ENCODE assay signal across 3 cellular contexts in the genomic region with DNA sequence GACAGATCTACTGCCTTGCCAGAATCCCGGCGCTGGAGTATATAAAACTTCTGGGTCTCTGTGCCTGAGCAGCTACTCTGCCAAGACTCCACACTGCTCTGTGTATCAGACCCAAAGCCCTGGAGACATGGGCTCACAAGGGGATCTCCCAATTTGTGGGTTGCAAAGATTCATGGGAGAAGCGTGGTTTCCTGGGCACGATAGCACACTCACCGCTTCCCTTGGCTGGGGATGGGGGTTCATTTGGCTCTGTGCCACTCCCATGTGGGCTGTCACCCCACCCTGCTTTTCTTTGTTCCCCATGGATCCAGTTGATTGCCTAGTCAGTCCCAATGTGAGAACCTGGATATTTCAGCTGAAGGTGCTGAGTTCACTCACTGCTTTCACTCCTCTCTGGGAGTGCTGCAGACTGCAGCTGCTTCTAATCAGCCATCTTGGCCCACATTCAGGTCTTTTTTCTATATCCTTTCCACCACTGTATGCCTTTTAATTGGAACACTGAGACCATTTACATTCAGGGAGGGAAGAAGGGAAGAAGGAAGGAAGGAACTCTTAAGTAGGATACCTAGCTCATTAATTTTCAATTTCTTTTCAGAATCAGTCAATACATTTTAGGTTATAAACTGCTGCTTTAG.
A peak's percentile ranks its signal among the peaks of the same experiment; 100 is the strongest.
TF ChIP-seq lines count a peak whose summit lies in the region.

No MANE protein-coding gene starts in this region.

TF ChIP-seq in SK-N-SH, 30 proteins besides CTCF, POLR2A, EP300 and RAD21:
- no peak for TF ChIP-seq RFX5 (IDR thresholded peaks at IDR 0.05; ENCODE audit: low read length)
- TF ChIP-seq NRF1 (IDR thresholded peaks at IDR 0.05; ENCODE audit: low read depth, low read length) = no peak
- TF ChIP-seq ELF1 (IDR thresholded peaks at IDR 0.05) = no peak
- TF ChIP-seq TCF12 (IDR thresholded peaks at IDR 0.05) = 0 out of 2 replicates have a peak, but pooled peaks have one; percentile 30
- TF ChIP-seq, protein P1, sequence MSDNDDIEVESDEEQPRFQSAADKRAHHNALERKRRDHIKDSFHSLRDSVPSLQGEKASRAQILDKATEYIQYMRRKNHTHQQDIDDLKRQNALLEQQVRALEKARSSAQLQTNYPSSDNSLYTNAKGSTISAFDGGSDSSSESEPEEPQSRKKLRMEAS (IDR thresholded peaks at IDR 0.05; ENCODE audit: low read depth) = no peak
- TF ChIP-seq, protein P2, sequence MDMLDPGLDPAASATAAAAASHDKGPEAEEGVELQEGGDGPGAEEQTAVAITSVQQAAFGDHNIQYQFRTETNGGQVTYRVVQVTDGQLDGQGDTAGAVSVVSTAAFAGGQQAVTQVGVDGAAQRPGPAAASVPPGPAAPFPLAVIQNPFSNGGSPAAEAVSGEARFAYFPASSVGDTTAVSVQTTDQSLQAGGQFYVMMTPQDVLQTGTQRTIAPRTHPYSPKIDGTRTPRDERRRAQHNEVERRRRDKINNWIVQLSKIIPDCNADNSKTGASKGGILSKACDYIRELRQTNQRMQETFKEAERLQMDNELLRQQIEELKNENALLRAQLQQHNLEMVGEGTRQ (IDR thresholded peaks at IDR 0.05; ENCODE audit: borderline replicate concordance, low read depth, low read length) = no peak
- TF ChIP-seq POLR2AphosphoS5 (IDR thresholded peaks at IDR 0.05; ENCODE audit: low read depth, low read length) = no peak
- TF ChIP-seq CHD2 (IDR thresholded peaks at IDR 0.05; ENCODE audit: low read length, partially characterized antibody) = no peak
- TF ChIP-seq, protein P3, sequence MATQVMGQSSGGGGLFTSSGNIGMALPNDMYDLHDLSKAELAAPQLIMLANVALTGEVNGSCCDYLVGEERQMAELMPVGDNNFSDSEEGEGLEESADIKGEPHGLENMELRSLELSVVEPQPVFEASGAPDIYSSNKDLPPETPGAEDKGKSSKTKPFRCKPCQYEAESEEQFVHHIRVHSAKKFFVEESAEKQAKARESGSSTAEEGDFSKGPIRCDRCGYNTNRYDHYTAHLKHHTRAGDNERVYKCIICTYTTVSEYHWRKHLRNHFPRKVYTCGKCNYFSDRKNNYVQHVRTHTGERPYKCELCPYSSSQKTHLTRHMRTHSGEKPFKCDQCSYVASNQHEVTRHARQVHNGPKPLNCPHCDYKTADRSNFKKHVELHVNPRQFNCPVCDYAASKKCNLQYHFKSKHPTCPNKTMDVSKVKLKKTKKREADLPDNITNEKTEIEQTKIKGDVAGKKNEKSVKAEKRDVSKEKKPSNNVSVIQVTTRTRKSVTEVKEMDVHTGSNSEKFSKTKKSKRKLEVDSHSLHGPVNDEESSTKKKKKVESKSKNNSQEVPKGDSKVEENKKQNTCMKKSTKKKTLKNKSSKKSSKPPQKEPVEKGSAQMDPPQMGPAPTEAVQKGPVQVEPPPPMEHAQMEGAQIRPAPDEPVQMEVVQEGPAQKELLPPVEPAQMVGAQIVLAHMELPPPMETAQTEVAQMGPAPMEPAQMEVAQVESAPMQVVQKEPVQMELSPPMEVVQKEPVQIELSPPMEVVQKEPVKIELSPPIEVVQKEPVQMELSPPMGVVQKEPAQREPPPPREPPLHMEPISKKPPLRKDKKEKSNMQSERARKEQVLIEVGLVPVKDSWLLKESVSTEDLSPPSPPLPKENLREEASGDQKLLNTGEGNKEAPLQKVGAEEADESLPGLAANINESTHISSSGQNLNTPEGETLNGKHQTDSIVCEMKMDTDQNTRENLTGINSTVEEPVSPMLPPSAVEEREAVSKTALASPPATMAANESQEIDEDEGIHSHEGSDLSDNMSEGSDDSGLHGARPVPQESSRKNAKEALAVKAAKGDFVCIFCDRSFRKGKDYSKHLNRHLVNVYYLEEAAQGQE (IDR thresholded peaks at IDR 0.05; ENCODE audit: low read depth, low read length) = no peak

TF ChIP-seq in H1, 55 proteins besides CTCF, POLR2A, EP300 and RAD21 (continues in another document):
- TF ChIP-seq TAF7 (optimal IDR thresholded peaks at IDR 0.05; ENCODE audit: borderline replicate concordance, low read depth, low read length) (no peak), KDM5A (IDR thresholded peaks at IDR 0.05; ENCODE audit: low read length) (no peak), CBX8 (IDR thresholded peaks at IDR 0.05; ENCODE audit: borderline replicate concordance, low read depth, low read length) (no peak), KDM1A (IDR thresholded peaks at IDR 0.05; ENCODE audit: borderline replicate concordance, low read length) (no peak), POU5F1 (IDR thresholded peaks at IDR 0.05; ENCODE audit: low read depth, low read length) (no peak)
- TF ChIP-seq, protein P4, sequence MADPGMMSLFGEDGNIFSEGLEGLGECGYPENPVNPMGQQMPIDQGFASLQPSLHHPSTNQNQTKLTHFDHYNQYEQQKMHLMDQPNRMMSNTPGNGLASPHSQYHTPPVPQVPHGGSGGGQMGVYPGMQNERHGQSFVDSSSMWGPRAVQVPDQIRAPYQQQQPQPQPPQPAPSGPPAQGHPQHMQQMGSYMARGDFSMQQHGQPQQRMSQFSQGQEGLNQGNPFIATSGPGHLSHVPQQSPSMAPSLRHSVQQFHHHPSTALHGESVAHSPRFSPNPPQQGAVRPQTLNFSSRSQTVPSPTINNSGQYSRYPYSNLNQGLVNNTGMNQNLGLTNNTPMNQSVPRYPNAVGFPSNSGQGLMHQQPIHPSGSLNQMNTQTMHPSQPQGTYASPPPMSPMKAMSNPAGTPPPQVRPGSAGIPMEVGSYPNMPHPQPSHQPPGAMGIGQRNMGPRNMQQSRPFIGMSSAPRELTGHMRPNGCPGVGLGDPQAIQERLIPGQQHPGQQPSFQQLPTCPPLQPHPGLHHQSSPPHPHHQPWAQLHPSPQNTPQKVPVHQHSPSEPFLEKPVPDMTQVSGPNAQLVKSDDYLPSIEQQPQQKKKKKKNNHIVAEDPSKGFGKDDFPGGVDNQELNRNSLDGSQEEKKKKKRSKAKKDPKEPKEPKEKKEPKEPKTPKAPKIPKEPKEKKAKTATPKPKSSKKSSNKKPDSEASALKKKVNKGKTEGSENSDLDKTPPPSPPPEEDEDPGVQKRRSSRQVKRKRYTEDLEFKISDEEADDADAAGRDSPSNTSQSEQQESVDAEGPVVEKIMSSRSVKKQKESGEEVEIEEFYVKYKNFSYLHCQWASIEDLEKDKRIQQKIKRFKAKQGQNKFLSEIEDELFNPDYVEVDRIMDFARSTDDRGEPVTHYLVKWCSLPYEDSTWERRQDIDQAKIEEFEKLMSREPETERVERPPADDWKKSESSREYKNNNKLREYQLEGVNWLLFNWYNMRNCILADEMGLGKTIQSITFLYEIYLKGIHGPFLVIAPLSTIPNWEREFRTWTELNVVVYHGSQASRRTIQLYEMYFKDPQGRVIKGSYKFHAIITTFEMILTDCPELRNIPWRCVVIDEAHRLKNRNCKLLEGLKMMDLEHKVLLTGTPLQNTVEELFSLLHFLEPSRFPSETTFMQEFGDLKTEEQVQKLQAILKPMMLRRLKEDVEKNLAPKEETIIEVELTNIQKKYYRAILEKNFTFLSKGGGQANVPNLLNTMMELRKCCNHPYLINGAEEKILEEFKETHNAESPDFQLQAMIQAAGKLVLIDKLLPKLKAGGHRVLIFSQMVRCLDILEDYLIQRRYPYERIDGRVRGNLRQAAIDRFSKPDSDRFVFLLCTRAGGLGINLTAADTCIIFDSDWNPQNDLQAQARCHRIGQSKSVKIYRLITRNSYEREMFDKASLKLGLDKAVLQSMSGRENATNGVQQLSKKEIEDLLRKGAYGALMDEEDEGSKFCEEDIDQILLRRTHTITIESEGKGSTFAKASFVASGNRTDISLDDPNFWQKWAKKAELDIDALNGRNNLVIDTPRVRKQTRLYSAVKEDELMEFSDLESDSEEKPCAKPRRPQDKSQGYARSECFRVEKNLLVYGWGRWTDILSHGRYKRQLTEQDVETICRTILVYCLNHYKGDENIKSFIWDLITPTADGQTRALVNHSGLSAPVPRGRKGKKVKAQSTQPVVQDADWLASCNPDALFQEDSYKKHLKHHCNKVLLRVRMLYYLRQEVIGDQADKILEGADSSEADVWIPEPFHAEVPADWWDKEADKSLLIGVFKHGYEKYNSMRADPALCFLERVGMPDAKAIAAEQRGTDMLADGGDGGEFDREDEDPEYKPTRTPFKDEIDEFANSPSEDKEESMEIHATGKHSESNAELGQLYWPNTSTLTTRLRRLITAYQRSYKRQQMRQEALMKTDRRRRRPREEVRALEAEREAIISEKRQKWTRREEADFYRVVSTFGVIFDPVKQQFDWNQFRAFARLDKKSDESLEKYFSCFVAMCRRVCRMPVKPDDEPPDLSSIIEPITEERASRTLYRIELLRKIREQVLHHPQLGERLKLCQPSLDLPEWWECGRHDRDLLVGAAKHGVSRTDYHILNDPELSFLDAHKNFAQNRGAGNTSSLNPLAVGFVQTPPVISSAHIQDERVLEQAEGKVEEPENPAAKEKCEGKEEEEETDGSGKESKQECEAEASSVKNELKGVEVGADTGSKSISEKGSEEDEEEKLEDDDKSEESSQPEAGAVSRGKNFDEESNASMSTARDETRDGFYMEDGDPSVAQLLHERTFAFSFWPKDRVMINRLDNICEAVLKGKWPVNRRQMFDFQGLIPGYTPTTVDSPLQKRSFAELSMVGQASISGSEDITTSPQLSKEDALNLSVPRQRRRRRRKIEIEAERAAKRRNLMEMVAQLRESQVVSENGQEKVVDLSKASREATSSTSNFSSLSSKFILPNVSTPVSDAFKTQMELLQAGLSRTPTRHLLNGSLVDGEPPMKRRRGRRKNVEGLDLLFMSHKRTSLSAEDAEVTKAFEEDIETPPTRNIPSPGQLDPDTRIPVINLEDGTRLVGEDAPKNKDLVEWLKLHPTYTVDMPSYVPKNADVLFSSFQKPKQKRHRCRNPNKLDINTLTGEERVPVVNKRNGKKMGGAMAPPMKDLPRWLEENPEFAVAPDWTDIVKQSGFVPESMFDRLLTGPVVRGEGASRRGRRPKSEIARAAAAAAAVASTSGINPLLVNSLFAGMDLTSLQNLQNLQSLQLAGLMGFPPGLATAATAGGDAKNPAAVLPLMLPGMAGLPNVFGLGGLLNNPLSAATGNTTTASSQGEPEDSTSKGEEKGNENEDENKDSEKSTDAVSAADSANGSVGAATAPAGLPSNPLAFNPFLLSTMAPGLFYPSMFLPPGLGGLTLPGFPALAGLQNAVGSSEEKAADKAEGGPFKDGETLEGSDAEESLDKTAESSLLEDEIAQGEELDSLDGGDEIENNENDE (IDR thresholded peaks at IDR 0.05; ENCODE audit: insufficient replicate concordance, low read length) = no peak

TF ChIP-seq in HepG2, 621 proteins besides CTCF, POLR2A, EP300 and RAD21:
- TF ChIP-seq, protein P5, sequence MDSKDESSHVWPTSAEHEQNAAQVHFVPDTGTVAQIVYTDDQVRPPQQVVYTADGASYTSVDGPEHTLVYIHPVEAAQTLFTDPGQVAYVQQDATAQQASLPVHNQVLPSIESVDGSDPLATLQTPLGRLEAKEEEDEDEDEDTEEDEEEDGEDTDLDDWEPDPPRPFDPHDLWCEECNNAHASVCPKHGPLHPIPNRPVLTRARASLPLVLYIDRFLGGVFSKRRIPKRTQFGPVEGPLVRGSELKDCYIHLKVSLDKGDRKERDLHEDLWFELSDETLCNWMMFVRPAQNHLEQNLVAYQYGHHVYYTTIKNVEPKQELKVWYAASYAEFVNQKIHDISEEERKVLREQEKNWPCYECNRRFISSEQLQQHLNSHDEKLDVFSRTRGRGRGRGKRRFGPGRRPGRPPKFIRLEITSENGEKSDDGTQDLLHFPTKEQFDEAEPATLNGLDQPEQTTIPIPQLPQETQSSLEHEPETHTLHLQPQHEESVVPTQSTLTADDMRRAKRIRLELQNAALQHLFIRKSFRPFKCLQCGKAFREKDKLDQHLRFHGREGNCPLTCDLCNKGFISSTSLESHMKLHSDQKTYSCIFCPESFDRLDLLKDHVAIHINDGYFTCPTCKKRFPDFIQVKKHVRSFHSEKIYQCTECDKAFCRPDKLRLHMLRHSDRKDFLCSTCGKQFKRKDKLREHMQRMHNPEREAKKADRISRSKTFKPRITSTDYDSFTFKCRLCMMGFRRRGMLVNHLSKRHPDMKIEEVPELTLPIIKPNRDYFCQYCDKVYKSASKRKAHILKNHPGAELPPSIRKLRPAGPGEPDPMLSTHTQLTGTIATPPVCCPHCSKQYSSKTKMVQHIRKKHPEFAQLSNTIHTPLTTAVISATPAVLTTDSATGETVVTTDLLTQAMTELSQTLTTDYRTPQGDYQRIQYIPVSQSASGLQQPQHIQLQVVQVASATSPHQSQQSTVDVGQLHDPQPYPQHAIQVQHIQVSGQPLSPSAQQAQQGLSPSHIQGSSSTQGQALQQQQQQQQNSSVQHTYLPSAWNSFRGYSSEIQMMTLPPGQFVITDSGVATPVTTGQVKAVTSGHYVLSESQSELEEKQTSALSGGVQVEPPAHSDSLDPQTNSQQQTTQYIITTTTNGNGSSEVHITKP (CRISPR knock-in tag; IDR thresholded peaks at IDR 0.05; ENCODE audit: low read depth) = no peak
- TF ChIP-seq, protein P6, sequence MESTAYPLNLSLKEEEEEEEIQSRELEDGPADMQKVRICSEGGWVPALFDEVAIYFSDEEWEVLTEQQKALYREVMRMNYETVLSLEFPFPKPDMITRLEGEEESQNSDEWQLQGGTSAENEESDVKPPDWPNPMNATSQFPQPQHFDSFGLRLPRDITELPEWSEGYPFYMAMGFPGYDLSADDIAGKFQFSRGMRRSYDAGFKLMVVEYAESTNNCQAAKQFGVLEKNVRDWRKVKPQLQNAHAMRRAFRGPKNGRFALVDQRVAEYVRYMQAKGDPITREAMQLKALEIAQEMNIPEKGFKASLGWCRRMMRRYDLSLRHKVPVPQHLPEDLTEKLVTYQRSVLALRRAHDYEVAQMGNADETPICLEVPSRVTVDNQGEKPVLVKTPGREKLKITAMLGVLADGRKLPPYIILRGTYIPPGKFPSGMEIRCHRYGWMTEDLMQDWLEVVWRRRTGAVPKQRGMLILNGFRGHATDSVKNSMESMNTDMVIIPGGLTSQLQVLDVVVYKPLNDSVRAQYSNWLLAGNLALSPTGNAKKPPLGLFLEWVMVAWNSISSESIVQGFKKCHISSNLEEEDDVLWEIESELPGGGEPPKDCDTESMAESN (CRISPR knock-in tag; conservative IDR thresholded peaks at IDR 0.05) = no peak
